ENCODE assay signal across 13 cellular contexts in the genomic region with DNA sequence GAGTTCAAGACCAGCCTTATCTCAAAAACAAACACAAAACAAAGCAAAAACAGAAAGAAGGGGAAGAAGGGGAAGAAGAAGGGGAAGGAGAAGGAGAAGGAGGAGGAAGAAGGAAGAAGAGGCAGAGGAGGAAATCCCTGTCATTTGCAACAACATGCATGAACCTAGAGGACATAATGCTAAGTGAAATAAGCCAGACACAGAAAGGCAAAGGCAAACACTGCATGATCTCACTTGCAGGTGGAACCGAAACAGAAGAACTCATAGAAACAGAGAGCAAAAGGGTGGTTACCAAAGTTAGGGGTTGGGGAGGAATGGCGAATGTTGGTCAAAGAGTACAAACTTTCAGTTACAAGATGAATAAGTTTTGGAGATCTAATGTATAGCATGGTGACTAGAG.
DNase-seq lines count a peak whose midpoint lies in the region; ATAC-seq and TF ChIP-seq lines count a peak whose summit lies in the region.
"Had no signal": no experiment of that assay in that cellular context is flagged by ENCODE, and none has a peak within 500 bp of the region (broad histone marks: within the 10 kb centered on the region; RNA-seq: fewer than 3 reads in every experiment).

No MANE protein-coding gene starts in this region.

- no peak for TF ChIP-seq CTCF in HFFc6 (IDR thresholded peaks at IDR 0.05)

- peaks cover 40% of the 10 kb centered on the region for H3K27me3 Mint-ChIP-seq in activated T-cell treated with anti-CD3 and anti-CD28 coated beads, Interleukin-2, amount 50 U/mL, for 72 hours (ENCODE audit: low read depth)
- H3K27me3 Mint-ChIP-seq in activated T-cell treated with anti-CD3 and anti-CD28 coated beads, Interleukin-2, amount 50 U/mL, for 24 hours = no peaks in the 10 kb centered on the region
- H3K27me3 Mint-ChIP-seq in HFFc6 (ENCODE audit: insufficient read depth) = no peaks in the 10 kb centered on the region
- H3K27me3 Mint-ChIP-seq in IgD-negative memory B cell = no peaks in the 10 kb centered on the region
- no peaks in the 10 kb centered on the region for H3K27me3 Mint-ChIP-seq in stimulated activated naive B cell treated with anti-CD40 and anti-IgM and Interleukin-4, amounts not matched to agents 10 μg/mL and 1 μg/mL and 100 μg/mL, for 72 hours
- peaks cover 15% of the 10 kb centered on the region for H3K27me3 Mint-ChIP-seq in activated T-helper 2 cell treated with anti-CD3 and anti-CD28 coated beads, Interferon-gamma antibody, Interleukin-2, Interleukin-4, amounts not matched to agents 10 μg/mL and 5 μg/mL and 100 μg/mL, durations not matched to agents 14 hours and 24 hours and 36 hours (ENCODE audit: low read depth)

- H3K4me3 Mint-ChIP-seq in activated T-cell treated with anti-CD3 and anti-CD28 coated beads, Interleukin-2, amount 50 U/mL, for 72 hours = peak overlapping the region in 1 of 2 donors; percentile 5
- H3K4me3 Mint-ChIP-seq in activated T-cell treated with anti-CD3 and anti-CD28 coated beads, Interleukin-2, amount 50 U/mL, for 24 hours = no peak overlapping the region
- H3K4me3 Mint-ChIP-seq in HFFc6 (peak overlapping the region; percentile 9; the same call in 1 of the 2 replicates), IgD-negative memory B cell (peak overlapping the region; percentile 18 to 69 (median 37))
- peak overlapping the region; percentile 60 to 77 for H3K4me3 Mint-ChIP-seq in stimulated activated naive B cell treated with anti-CD40 and anti-IgM and Interleukin-4, amounts not matched to agents 10 μg/mL and 1 μg/mL and 100 μg/mL, for 72 hours
- no peak overlapping the region for H3K4me3 Mint-ChIP-seq in activated T-helper 2 cell treated with anti-CD3 and anti-CD28 coated beads, Interferon-gamma antibody, Interleukin-2, Interleukin-4, amounts not matched to agents 10 μg/mL and 5 μg/mL and 100 μg/mL, durations not matched to agents 14 hours and 24 hours and 36 hours (ENCODE audit: low read depth)

- ATAC-seq in activated T-cell treated with anti-CD3 and anti-CD28 coated beads, Interleukin-2, amount 50 U/mL, for 72 hours (replicated peaks in 1 of 2) = peak; percentile 56 to 61
- ATAC-seq in stimulated activated naive B cell treated with anti-CD40 and anti-IgM and Interleukin-4, amounts not matched to agents 10 μg/mL and 1 μg/mL and 100 μg/mL, for 72 hours (replicated peaks) = peak; percentile 44 to 45
- ATAC-seq: left cardiac atrium had no signal

- peaks cover 0 to 3% of the 10 kb centered on the region in 2 donors for H3K36me3 Mint-ChIP-seq in activated T-cell treated with anti-CD3 and anti-CD28 coated beads, Interleukin-2, amount 50 U/mL, for 72 hours (ENCODE audit: insufficient read depth in 2 of 2)
- no peaks in the 10 kb centered on the region for H3K36me3 Mint-ChIP-seq in activated T-cell treated with anti-CD3 and anti-CD28 coated beads, Interleukin-2, amount 50 U/mL, for 24 hours (ENCODE audit: low read depth)
- H3K36me3 Mint-ChIP-seq in HFFc6 (ENCODE audit: low read depth) = no peaks in the 10 kb centered on the region
- no peaks in the 10 kb centered on the region for H3K36me3 Mint-ChIP-seq in IgD-negative memory B cell
- peaks cover 6 to 18% of the 10 kb centered on the region in 2 donors for H3K36me3 Mint-ChIP-seq in stimulated activated naive B cell treated with anti-CD40 and anti-IgM and Interleukin-4, amounts not matched to agents 10 μg/mL and 1 μg/mL and 100 μg/mL, for 72 hours
- peaks cover 6% of the 10 kb centered on the region for H3K36me3 Mint-ChIP-seq in activated T-helper 2 cell treated with anti-CD3 and anti-CD28 coated beads, Interferon-gamma antibody, Interleukin-2, Interleukin-4, amounts not matched to agents 10 μg/mL and 5 μg/mL and 100 μg/mL, durations not matched to agents 14 hours and 24 hours and 36 hours (ENCODE audit: low read depth)

- H3K27ac Mint-ChIP-seq in activated T-cell treated with anti-CD3 and anti-CD28 coated beads, Interleukin-2, amount 50 U/mL, for 72 hours = no peak overlapping the region
- H3K27ac Mint-ChIP-seq in activated T-cell treated with anti-CD3 and anti-CD28 coated beads, Interleukin-2, amount 50 U/mL, for 24 hours = no peak overlapping the region
- H3K27ac Mint-ChIP-seq in HFFc6 = peak overlapping the region; percentile 75
- H3K27ac Mint-ChIP-seq in IgD-negative memory B cell = peak overlapping the region; percentile 79 to 98 (median 79)
- peak overlapping the region; percentile 95 for H3K27ac Mint-ChIP-seq in stimulated activated naive B cell treated with anti-CD40 and anti-IgM and Interleukin-4, amounts not matched to agents 10 μg/mL and 1 μg/mL and 100 μg/mL, for 72 hours
- no peak overlapping the region for H3K27ac Mint-ChIP-seq in activated T-helper 2 cell treated with anti-CD3 and anti-CD28 coated beads, Interferon-gamma antibody, Interleukin-2, Interleukin-4, amounts not matched to agents 10 μg/mL and 5 μg/mL and 100 μg/mL, durations not matched to agents 14 hours and 24 hours and 36 hours

- intact Hi-C loops in activated T-helper 2 cell treated with anti-CD3 and anti-CD28 coated beads, Interferon-gamma antibody, Interleukin-2, Interleukin-4, amounts not matched to agents 10 μg/mL and 5 μg/mL and 100 μg/mL, durations not matched to agents 14 hours and 24 hours and 36 hours (cut with micrococcal nuclease) = loop anchor here (1.0 to 5.0 kb wide), 2 partner anchors 116 to 185 kb away; no protein-coding TSS in a partner anchor

- peak; percentile 38 to 43 for DNase-seq in activated T-cell treated with anti-CD3 and anti-CD28 coated beads, Interleukin-2, amount 50 U/mL, for 72 hours
- DNase-seq in activated T-cell treated with anti-CD3 and anti-CD28 coated beads, Interleukin-2, amount 50 U/mL, for 24 hours = no peak
- DNase-seq in HFFc6 (no peak), DMS53 treated with DMSO at 0.1 percent for 48 hours (lab: John Stamatoyannopoulos, UW; ENCODE audit: unreplicated experiment) (no peak)
- DNase-seq in stimulated activated naive B cell treated with anti-CD40 and anti-IgM and Interleukin-4, amounts not matched to agents 10 μg/mL and 1 μg/mL and 100 μg/mL, for 72 hours = peak; percentile 62
- DNase-seq in activated T-helper 2 cell treated with anti-CD3 and anti-CD28 coated beads, Interferon-gamma antibody, Interleukin-2, Interleukin-4, amounts not matched to agents 10 μg/mL and 5 μg/mL and 100 μg/mL, durations not matched to agents 14 hours and 24 hours and 36 hours (ENCODE audit: low spot score) = no peak
- no peak for DNase-seq in NK-92 treated with Interleukin-12 subunit alpha and Interleukin-12 subunit beta, amount 100 ng/mL, for 24 hours (lab: John Stamatoyannopoulos, UW)
- DNase-seq: activated CD4-positive, alpha-beta T cell treated with anti-CD3 and anti-CD28 coated beads, Interleukin-2, amount 50 U/mL, for 48 hours; effector CD4-positive, alpha-beta T cell; left cardiac atrium; NCI-H82; stimulated activated CD4-positive, alpha-beta T cell treated with anti-CD3 and anti-CD28 coated beads, Interleukin-12 subunit alpha, Interleukin-12 subunit beta, amount 100 ng/mL, for 4 hours had no signal

- peaks cover 82% of the 10 kb centered on the region for H3K4me1 Mint-ChIP-seq in activated T-cell treated with anti-CD3 and anti-CD28 coated beads, Interleukin-2, amount 50 U/mL, for 72 hours (ENCODE audit: low read depth)
- peaks cover 79% of the 10 kb centered on the region for H3K4me1 Mint-ChIP-seq in activated T-cell treated with anti-CD3 and anti-CD28 coated beads, Interleukin-2, amount 50 U/mL, for 24 hours (ENCODE audit: low read depth)
- H3K4me1 Mint-ChIP-seq in HFFc6 (ENCODE audit: low read depth) (peaks cover 90% of the 10 kb centered on the region), IgD-negative memory B cell (peaks cover 69 to 76% (median 75%) of the 10 kb centered on the region in 3 donors)
- peaks cover 50 to 80% of the 10 kb centered on the region in 2 donors for H3K4me1 Mint-ChIP-seq in stimulated activated naive B cell treated with anti-CD40 and anti-IgM and Interleukin-4, amounts not matched to agents 10 μg/mL and 1 μg/mL and 100 μg/mL, for 72 hours
- H3K4me1 Mint-ChIP-seq in activated T-helper 2 cell treated with anti-CD3 and anti-CD28 coated beads, Interferon-gamma antibody, Interleukin-2, Interleukin-4, amounts not matched to agents 10 μg/mL and 5 μg/mL and 100 μg/mL, durations not matched to agents 14 hours and 24 hours and 36 hours (ENCODE audit: low read depth) = peaks cover 36% of the 10 kb centered on the region

- H3K9me3 Mint-ChIP-seq in activated T-cell treated with anti-CD3 and anti-CD28 coated beads, Interleukin-2, amount 50 U/mL, for 72 hours = no peaks in the 10 kb centered on the region
- no peaks in the 10 kb centered on the region for H3K9me3 Mint-ChIP-seq in activated T-cell treated with anti-CD3 and anti-CD28 coated beads, Interleukin-2, amount 50 U/mL, for 24 hours
- no peaks in the 10 kb centered on the region for H3K9me3 Mint-ChIP-seq in HFFc6
- peaks cover 0 to 3% (median 0%) of the 10 kb centered on the region in 3 donors for H3K9me3 Mint-ChIP-seq in IgD-negative memory B cell
- H3K9me3 Mint-ChIP-seq in stimulated activated naive B cell treated with anti-CD40 and anti-IgM and Interleukin-4, amounts not matched to agents 10 μg/mL and 1 μg/mL and 100 μg/mL, for 72 hours = no peaks in the 10 kb centered on the region
- no peaks in the 10 kb centered on the region for H3K9me3 Mint-ChIP-seq in activated T-helper 2 cell treated with anti-CD3 and anti-CD28 coated beads, Interferon-gamma antibody, Interleukin-2, Interleukin-4, amounts not matched to agents 10 μg/mL and 5 μg/mL and 100 μg/mL, durations not matched to agents 14 hours and 24 hours and 36 hours

Comparison
In these comparisons a context has a peak if more than half of its experiments do, and no peak if none do; other contexts are left out.
1. DNase-seq: peak in activated T-cell treated with anti-CD3 and anti-CD28 coated beads, Interleukin-2, amount 50 U/mL, for 72 hours (2 of 2) and stimulated activated naive B cell treated with anti-CD40 and anti-IgM and Interleukin-4, amounts not matched to agents 10 μg/mL and 1 μg/mL and 100 μg/mL, for 72 hours (single experiment); none in activated T-cell treated with anti-CD3 and anti-CD28 coated beads, Interleukin-2, amount 50 U/mL, for 24 hours (single experiment), HFFc6 (single experiment), activated T-helper 2 cell treated with anti-CD3 and anti-CD28 coated beads, Interferon-gamma antibody, Interleukin-2, Interleukin-4, amounts not matched to agents 10 μg/mL and 5 μg/mL and 100 μg/mL, durations not matched to agents 14 hours and 24 hours and 36 hours (single experiment), DMS53 treated with DMSO at 0.1 percent for 48 hours (single experiment) and NK-92 treated with Interleukin-12 subunit alpha and Interleukin-12 subunit beta, amount 100 ng/mL, for 24 hours (single experiment).
2. H3K27ac Mint-ChIP-seq: peak in HFFc6 (single experiment), IgD-negative memory B cell (3 of 3) and stimulated activated naive B cell treated with anti-CD40 and anti-IgM and Interleukin-4, amounts not matched to agents 10 μg/mL and 1 μg/mL and 100 μg/mL, for 72 hours (single experiment); none in activated T-cell treated with anti-CD3 and anti-CD28 coated beads, Interleukin-2, amount 50 U/mL, for 72 hours (single experiment), activated T-cell treated with anti-CD3 and anti-CD28 coated beads, Interleukin-2, amount 50 U/mL, for 24 hours (single experiment) and activated T-helper 2 cell treated with anti-CD3 and anti-CD28 coated beads, Interferon-gamma antibody, Interleukin-2, Interleukin-4, amounts not matched to agents 10 μg/mL and 5 μg/mL and 100 μg/mL, durations not matched to agents 14 hours and 24 hours and 36 hours (single experiment).
3. H3K4me3 Mint-ChIP-seq: peak in HFFc6 (single experiment), IgD-negative memory B cell (4 of 4) and stimulated activated naive B cell treated with anti-CD40 and anti-IgM and Interleukin-4, amounts not matched to agents 10 μg/mL and 1 μg/mL and 100 μg/mL, for 72 hours (2 of 2); none in activated T-cell treated with anti-CD3 and anti-CD28 coated beads, Interleukin-2, amount 50 U/mL, for 24 hours (single experiment) and activated T-helper 2 cell treated with anti-CD3 and anti-CD28 coated beads, Interferon-gamma antibody, Interleukin-2, Interleukin-4, amounts not matched to agents 10 μg/mL and 5 μg/mL and 100 μg/mL, durations not matched to agents 14 hours and 24 hours and 36 hours (single experiment).